19 cellular contexts compared by ENCODE assay signal in the genomic region with DNA sequence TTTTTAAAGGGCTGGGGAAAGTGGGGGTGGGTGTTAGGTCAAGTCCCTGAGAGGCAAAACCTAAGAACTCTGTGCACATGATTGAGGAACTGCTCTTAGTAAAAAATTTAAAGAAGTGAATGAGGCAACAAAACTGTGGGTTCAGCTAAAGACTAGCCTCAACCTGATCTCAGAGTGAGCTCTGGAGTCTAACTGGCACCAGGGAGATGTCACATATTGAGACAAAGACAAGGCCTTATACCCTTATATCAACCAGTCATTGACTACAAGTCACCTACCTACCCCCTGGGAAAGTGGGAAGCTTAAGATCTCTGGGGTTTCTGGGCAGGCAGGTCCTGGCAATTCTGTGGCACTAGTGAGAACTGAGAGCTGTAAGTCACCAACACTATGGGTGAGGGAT. TPM values are rescaled to one million over a fixed set of nuclear protein-coding genes. Genes with fewer than 3 reads are reported as not detected.
"Had no signal": no experiment of that assay in that cellular context is flagged by ENCODE, and none has a peak within 500 bp of the region (broad histone marks: within the 10 kb centered on the region; RNA-seq: fewer than 3 reads in every experiment).

No MANE protein-coding gene starts in this region.

- H3K27me3 Mint-ChIP-seq: stimulated activated naive B cell treated with anti-CD40 and anti-IgM and Interleukin-4, amounts not matched to agents 10 μg/mL and 1 μg/mL and 100 μg/mL, for 72 hours had no signal

- H3K4me3 ChIP-seq: esophagus squamous epithelium, hepatocyte, left lung, tibial artery, uterus had no signal

- H3K9me3 ChIP-seq: esophagus squamous epithelium, tibial artery, uterus had no signal

- H3K27ac ChIP-seq: brain microvascular endothelial cell, esophagus squamous epithelium, hepatocyte, left lung, parathyroid adenoma, tibial artery, uterus had no signal

- H3K27me3 ChIP-seq: brain microvascular endothelial cell, esophagus squamous epithelium, hepatocyte, left lung, tibial artery, uterus had no signal

- H3K4me3 Mint-ChIP-seq: stimulated activated naive B cell treated with anti-CD40 and anti-IgM and Interleukin-4, amounts not matched to agents 10 μg/mL and 1 μg/mL and 100 μg/mL, for 72 hours had no signal

- ATAC-seq: left lung; stimulated activated naive B cell treated with anti-CD40 and anti-IgM and Interleukin-4, amounts not matched to agents 10 μg/mL and 1 μg/mL and 100 μg/mL, for 72 hours had no signal

- DNase-seq: activated CD4-positive, alpha-beta T cell treated with anti-CD3 and anti-CD28 coated beads, Interleukin-2, amount 50 U/mL, for 48 hours; activated CD4-positive, CD25-positive, alpha-beta regulatory T cell treated with anti-CD3 and anti-CD28 coated beads, Interleukin-2, amount 50 U/mL, for 72 hours; activated gamma-delta T cell treated with Interleukin-2 at 50 U/mL for 16 hours; anterior cingulate cortex; brain microvascular endothelial cell; cerebellar nuclear complex; effector CD8-positive, alpha-beta T cell; esophagus squamous epithelium; left lung; mammary epithelial cell; retina; stimulated activated CD4-positive, alpha-beta T cell treated with anti-CD3 and anti-CD28 coated beads, Interleukin-12 subunit alpha, Interleukin-12 subunit beta, amount 100 ng/mL, for 4 hours; stimulated activated CD4-positive, alpha-beta T cell treated with anti-CD3 and anti-CD28 coated beads, Interleukin-2, amount 100 ng/mL, for 24 hours; stimulated activated naive B cell treated with anti-CD40 and anti-IgM and Interleukin-4, amounts not matched to agents 10 μg/mL and 1 μg/mL and 100 μg/mL, for 72 hours; tibial artery; uterus had no signal

- H3K27ac Mint-ChIP-seq: stimulated activated naive B cell treated with anti-CD40 and anti-IgM and Interleukin-4, amounts not matched to agents 10 μg/mL and 1 μg/mL and 100 μg/mL, for 72 hours had no signal

RNA-seq across cellular contexts. Expression of a gene that starts 27.4 kb away (rescaled TPM):
- total RNA-seq: endothelial cell of umbilical vein had no signal
